ENCODE assay signal across 8 cellular contexts in genomic region chr2:28507806-28508764, GRCh38. TPM values are rescaled to one million over a fixed set of nuclear protein-coding genes. Genes with fewer than 3 reads are reported as not detected.
DNase-seq lines count a peak whose midpoint lies in the region; ATAC-seq and TF ChIP-seq lines count a peak whose summit lies in the region.

No MANE protein-coding gene starts in this region.

- peaks cover 17% of the 10 kb centered on the region for H3K27me3 Mint-ChIP-seq in activated CD4-positive, alpha-beta T cell treated with anti-CD3 and anti-CD28 coated beads, Interleukin-2, amount 10 ng/mL, durations not matched to agents 24 days and 14 days

- no peak for TF ChIP-seq EP300 in gastroesophageal sphincter (IDR thresholded peaks at IDR 0.05)

- intact Hi-C loops in activated CD4-positive, alpha-beta T cell treated with anti-CD3 and anti-CD28 coated beads, Interleukin-2, amount 10 ng/mL, durations not matched to agents 24 days and 14 days (cut with micrococcal nuclease): no loop called here
- intact Hi-C loops in upper lobe of right lung (cut with DNase I): no loop called here

- H3K4me1 ChIP-seq in upper lobe of right lung (no peaks in the 10 kb centered on the region), gastroesophageal sphincter (no peaks in the 10 kb centered on the region)

- H3K9me3 ChIP-seq in upper lobe of right lung (no peaks in the 10 kb centered on the region), gastroesophageal sphincter (peaks cover 0 to 6% (median 0%) of the 10 kb centered on the region in 3 donors)

- H3K36me3 ChIP-seq in upper lobe of right lung: no peaks in the 10 kb centered on the region
- H3K36me3 ChIP-seq in gastroesophageal sphincter: no peaks in the 10 kb centered on the region

- H3K27ac ChIP-seq in upper lobe of right lung (no peak overlapping the region), gastroesophageal sphincter (no peak overlapping the region)

- H3K27ac Mint-ChIP-seq in activated CD4-positive, alpha-beta T cell treated with anti-CD3 and anti-CD28 coated beads, Interleukin-2, amount 10 ng/mL, durations not matched to agents 24 days and 14 days: no peak overlapping the region

- WGBS in gastroesophageal sphincter (ENCODE audit: low coverage in 1 of 2), 2 donors: 80 to 91% methylated on average over 5 to 6 of the region's 6 CpGs

- no peaks in the 10 kb centered on the region for H3K36me3 Mint-ChIP-seq in activated CD4-positive, alpha-beta T cell treated with anti-CD3 and anti-CD28 coated beads, Interleukin-2, amount 10 ng/mL, durations not matched to agents 24 days and 14 days (ENCODE audit: low read depth)

- peak; percentile 49 for ATAC-seq in upper lobe of right lung
- ATAC-seq in HG03457 (IDR thresholded peaks at IDR 0.05; ENCODE audit: unreplicated experiment): no peak
- ATAC-seq in gastroesophageal sphincter: no peak

- no peak overlapping the region for H3K4me3 ChIP-seq in upper lobe of right lung
- no peak overlapping the region for H3K4me3 ChIP-seq in gastroesophageal sphincter

- H3K4me3 Mint-ChIP-seq in activated CD4-positive, alpha-beta T cell treated with anti-CD3 and anti-CD28 coated beads, Interleukin-2, amount 10 ng/mL, durations not matched to agents 24 days and 14 days: no peak overlapping the region

- H3K9me3 Mint-ChIP-seq in activated CD4-positive, alpha-beta T cell treated with anti-CD3 and anti-CD28 coated beads, Interleukin-2, amount 10 ng/mL, durations not matched to agents 24 days and 14 days: peaks cover 18% of the 10 kb centered on the region

- peak; percentile 18 for DNase-seq in activated naive CD4-positive, alpha-beta T cell treated with Interleukin-2 at 50 U/mL for 16 hours
- no peak for DNase-seq in activated naive CD4-positive, alpha-beta T cell treated with anti-CD3 and anti-CD28 coated beads, Interleukin-2, amount 50 U/mL, for 16 hours
- peak; percentile 77 for DNase-seq in activated CD4-positive, alpha-beta T cell treated with anti-CD3 and anti-CD28 coated beads, Interleukin-2, amount 10 ng/mL, durations not matched to agents 24 days and 14 days
- DNase-seq in iris pigment epithelial cell (ENCODE audit: low read depth): peak; percentile 23
- DNase-seq in upper lobe of right lung: no peak
- DNase-seq in NCI-H1436 treated with DMSO at 0.1 percent for 48 hours (lab: John Stamatoyannopoulos, UW): no peak

- peaks cover 24% of the 10 kb centered on the region for H3K4me1 Mint-ChIP-seq in activated CD4-positive, alpha-beta T cell treated with anti-CD3 and anti-CD28 coated beads, Interleukin-2, amount 10 ng/mL, durations not matched to agents 24 days and 14 days

- TF ChIP-seq CTCF in upper lobe of right lung (IDR thresholded peaks at IDR 0.05): no peak
- TF ChIP-seq CTCF in gastroesophageal sphincter (IDR thresholded peaks at IDR 0.05): no peak

- H3K27me3 ChIP-seq in upper lobe of right lung (no peaks in the 10 kb centered on the region), gastroesophageal sphincter (no peaks in the 10 kb centered on the region)

- TF ChIP-seq POLR2A in gastroesophageal sphincter (IDR thresholded peaks at IDR 0.05): no peak

RNA-seq across cellular contexts. Expression of gene PLB1, which starts 12.2 kb away (rescaled TPM):
- total RNA-seq in activated CD4-positive, alpha-beta T cell treated with anti-CD3 and anti-CD28 coated beads, Interleukin-2, amount 10 ng/mL, durations not matched to agents 24 days and 14 days: 0.63 and 1.8 TPM in 2 replicates
- 4.2 TPM for total RNA-seq in upper lobe of right lung
- 10 to 100 TPM in 2 of 4 donors, 1 to 10 TPM in 2; 3.0 to 14.5 (median 10.5) TPM for total RNA-seq in gastroesophageal sphincter

Comparison
In these comparisons a context has a peak if more than half of its experiments do, and no peak if none do; other contexts are left out.
1. DNase-seq: peak in activated naive CD4-positive, alpha-beta T cell treated with Interleukin-2 at 50 U/mL for 16 hours (single experiment), activated CD4-positive, alpha-beta T cell treated with anti-CD3 and anti-CD28 coated beads, Interleukin-2, amount 10 ng/mL, durations not matched to agents 24 days and 14 days (single experiment) and iris pigment epithelial cell (single experiment); none in activated naive CD4-positive, alpha-beta T cell treated with anti-CD3 and anti-CD28 coated beads, Interleukin-2, amount 50 U/mL, for 16 hours (single experiment), upper lobe of right lung (single experiment) and NCI-H1436 treated with DMSO at 0.1 percent for 48 hours (single experiment).